Comparison of ENCODE assay signal across 1 cellular context in the genomic region with DNA sequence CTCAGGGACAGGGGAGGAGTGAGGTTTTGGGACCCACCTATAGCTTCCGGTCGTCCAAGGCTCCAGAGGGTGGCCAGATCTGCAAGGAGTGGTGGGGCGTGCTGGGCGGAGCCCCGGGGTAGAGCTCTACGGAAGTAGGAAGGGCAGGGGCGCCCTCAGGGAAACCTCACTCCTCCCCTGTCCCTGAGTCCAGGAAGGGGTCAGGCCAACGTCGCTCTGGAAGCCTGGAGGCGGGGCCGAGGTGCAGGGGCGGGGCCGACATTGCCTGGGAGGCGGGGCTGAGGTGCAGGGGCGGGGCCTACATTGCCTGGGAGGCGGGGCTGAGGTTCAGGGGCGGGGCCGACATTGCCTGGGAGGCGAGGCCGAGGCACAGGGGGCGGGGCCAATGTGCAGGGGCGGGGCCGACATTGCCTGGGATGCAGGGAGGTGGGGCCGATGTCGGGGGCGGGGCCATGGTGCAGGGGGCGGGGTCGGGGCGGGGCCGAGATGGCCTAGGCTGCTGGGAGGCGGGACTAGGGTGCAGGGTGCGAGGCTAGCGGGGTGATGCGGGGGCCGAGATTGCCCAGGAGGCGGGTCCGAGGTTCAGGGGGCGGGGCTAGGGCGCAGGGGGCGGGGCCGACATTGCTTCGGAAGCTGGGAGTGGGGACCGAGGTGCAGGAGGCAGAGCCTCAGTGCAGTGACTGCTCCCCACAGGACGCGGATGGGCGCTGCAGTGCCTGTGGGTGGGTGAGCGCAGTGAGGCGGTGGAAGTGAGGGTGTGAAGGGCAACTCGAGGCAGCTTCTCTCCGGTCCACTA.
TF ChIP-seq lines count a peak whose summit lies in the region.

No MANE protein-coding gene starts in this region.

TF ChIP-seq in GM23338, 12 proteins besides CTCF, POLR2A, EP300 and RAD21:
- TF ChIP-seq ZNF331 (CRISPR knock-in tag; IDR thresholded peaks at IDR 0.05; ENCODE audit: low read depth) (no peak), REST (IDR thresholded peaks at IDR 0.05; ENCODE audit: unreplicated experiment) (no peak), POLR2AphosphoS5 (IDR thresholded peaks at IDR 0.05; ENCODE audit: low read depth) (peak; percentile 84), ZNF114 (CRISPR knock-in tag; IDR thresholded peaks at IDR 0.05) (no peak), EZH2 (IDR thresholded peaks at IDR 0.05; ENCODE audit: low read depth, unreplicated experiment) (no peak), STAT1 (IDR thresholded peaks at IDR 0.05; ENCODE audit: unreplicated experiment) (peak; percentile 21), ETS1 (IDR thresholded peaks at IDR 0.05) (no peak), JUNB (IDR thresholded peaks at IDR 0.05; ENCODE audit: unreplicated experiment) (no peak), NANOG (IDR thresholded peaks at IDR 0.05; ENCODE audit: borderline replicate concordance) (no peak), ZNF462 (CRISPR knock-in tag; IDR thresholded peaks at IDR 0.05) (no peak)
